18 cellular contexts compared by ENCODE assay signal in genomic region chr9:89723696-89724095, GRCh38.
DNase-seq lines count a peak whose midpoint lies in the region; ATAC-seq and TF ChIP-seq lines count a peak whose summit lies in the region.
"Had no signal": no experiment of that assay in that cellular context is flagged by ENCODE, and none has a peak within 500 bp of the region (broad histone marks: within the 10 kb centered on the region; RNA-seq: fewer than 3 reads in every experiment).

No MANE protein-coding gene starts in this region.

- ATAC-seq in left lung, result peak; percentile 29

- no peak overlapping the region for H3K4me3 ChIP-seq in BE2C (ENCODE audit: low read depth, low read length)
- no peak overlapping the region for H3K4me3 ChIP-seq in left lung
- H3K4me3 ChIP-seq: SK-N-MC had no signal

- POLR2A ChIA-PET in HEK293T (lab: Yijun Ruan, JAX), result no interaction called here

- no peaks in the 10 kb centered on the region for H3K36me3 ChIP-seq in BE2C
- no peaks in the 10 kb centered on the region for H3K36me3 ChIP-seq in left lung

- TF ChIP-seq CTCF in BE2C (IDR thresholded peaks at IDR 0.05; ENCODE audit: low read depth, low read length) (0 out of 2 replicates have a peak, but pooled peaks have one; percentile 15), left lung (IDR thresholded peaks at IDR 0.05) (no peak)

- H3K27me3 ChIP-seq in BE2C (no peaks in the 10 kb centered on the region), left lung (no peaks in the 10 kb centered on the region)

- intact Hi-C loops in left lung (cut with DNase I), result no loop called here

- H3K27ac ChIP-seq in left lung, result no peak overlapping the region
- H3K27ac ChIP-seq: SK-N-MC had no signal

- DNase-seq in NCI-H1105 treated with DMSO at 0.1 percent for 48 hours (lab: John Stamatoyannopoulos, UW), result peak; percentile 12
- DNase-seq in NCI-H1105 (lab: John Stamatoyannopoulos, UW), result no peak
- peak; percentile 44 for DNase-seq in BE2C
- DNase-seq in NCI-H69 (lab: John Stamatoyannopoulos, UW), result peak; percentile 83
- no peak for DNase-seq in left lung
- no peak for DNase-seq in HEK293T (ENCODE audit: extremely low spot score)
- no peak for DNase-seq in NCI-H2196 treated with DMSO at 0.1 percent for 48 hours (lab: John Stamatoyannopoulos, UW; ENCODE audit: unreplicated experiment)
- DNase-seq in occipital lobe (lab: John Stamatoyannopoulos, UW), result no peak
- DNase-seq: 8988T; Caco-2; CD4-positive, CD25-positive, alpha-beta regulatory T cell; KG1; MV-4-11; NCI-H1417 treated with DMSO at 0.1 percent for 48 hours; NCI-H1930; NCI-H226; NCI-H526 had no signal

- no peaks in the 10 kb centered on the region for H3K9me3 ChIP-seq in BE2C
- H3K9me3 ChIP-seq in left lung, result no peaks in the 10 kb centered on the region
- H3K9me3 ChIP-seq: Caco-2 had no signal

- CTCF ChIA-PET in HEK293T (lab: Yijun Ruan, JAX), result no interaction called here

- no peaks in the 10 kb centered on the region; the same call in 1 of the 2 replicates for H3K4me1 ChIP-seq in BE2C
- H3K4me1 ChIP-seq in left lung, result peaks cover 0 to 14% of the 10 kb centered on the region in 2 donors
- H3K4me1 ChIP-seq: Caco-2 had no signal

TF ChIP-seq in HEK293T, 16 proteins besides CTCF, POLR2A, EP300 and RAD21:
- TF ChIP-seq PKNOX1 (IDR thresholded peaks at IDR 0.05), result no peak
- TF ChIP-seq HDGF (IDR thresholded peaks at IDR 0.05; ENCODE audit: borderline replicate concordance), result no peak
- no peak for TF ChIP-seq TARDBP (IDR thresholded peaks at IDR 0.05)
- TF ChIP-seq FOXM1 (IDR thresholded peaks at IDR 0.05; ENCODE audit: borderline replicate concordance), result no peak
- TF ChIP-seq CTBP1 (IDR thresholded peaks at IDR 0.05; ENCODE audit: borderline replicate concordance), result no peak
- no peak for TF ChIP-seq NFRKB (IDR thresholded peaks at IDR 0.05)

Comparison
In these comparisons a context has a peak if more than half of its experiments do, and no peak if none do; other contexts are left out.
1. DNase-seq: peak in NCI-H1105 treated with DMSO at 0.1 percent for 48 hours (single experiment), BE2C (single experiment) and NCI-H69 (single experiment); none in NCI-H1105 (single experiment), left lung (0 of 2), HEK293T (single experiment), NCI-H2196 treated with DMSO at 0.1 percent for 48 hours (single experiment) and occipital lobe (single experiment).